ENCODE assay signal across 17 cellular contexts in the genomic region with DNA sequence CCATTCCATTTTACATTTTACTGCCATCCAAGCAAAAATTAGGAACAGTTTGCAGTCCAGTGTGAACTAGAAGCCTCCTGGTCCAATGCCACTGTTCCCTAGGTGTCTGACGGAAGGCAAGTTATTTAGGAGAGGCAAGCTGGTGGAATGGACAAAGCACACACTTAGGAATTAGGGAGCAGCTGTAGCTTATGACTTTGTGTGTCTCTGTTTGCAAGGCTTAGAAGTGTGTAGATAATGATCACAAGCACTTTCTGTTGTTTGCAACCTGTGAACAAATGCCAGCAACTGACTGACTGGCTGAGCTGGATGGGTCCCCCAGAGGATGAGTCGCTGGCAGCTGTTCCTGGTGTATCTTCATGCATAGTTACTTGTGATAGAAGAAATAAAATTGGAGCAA.
DNase-seq lines count a peak whose midpoint lies in the region; ATAC-seq and TF ChIP-seq lines count a peak whose summit lies in the region.
"Had no signal": no experiment of that assay in that cellular context is flagged by ENCODE, and none has a peak within 500 bp of the region (broad histone marks: within the 10 kb centered on the region; RNA-seq: fewer than 3 reads in every experiment).

No MANE protein-coding gene starts in this region.

- H2AFZ ChIP-seq in GM23338 (peak overlapping the region; percentile 32), hepatocyte (no peak overlapping the region)

- TF ChIP-seq CTCF in C4-2B (conservative IDR thresholded peaks at IDR 0.05) = no peak
- TF ChIP-seq CTCF in GM23338 (conservative IDR thresholded peaks at IDR 0.05; ENCODE audit: low read depth in 2 of 2) = no peak
- TF ChIP-seq CTCF in hepatocyte (IDR thresholded peaks at IDR 0.05; ENCODE audit: poor library complexity) = no peak

- intact Hi-C loops in cardiac septum (cut with DNase I) = no loop called here

- no peak overlapping the region for H3K27ac Mint-ChIP-seq in GM23338
- H3K27ac Mint-ChIP-seq: CD8-positive, alpha-beta memory T cell; HFFc6 had no signal

- DNase-seq in GM23338 (ENCODE audit: low spot score) (no peak), RKO (ENCODE audit: low spot score) (peak; percentile 1), hepatocyte (ENCODE audit: low spot score) (peak; percentile 8), cardiac septum (ENCODE audit: low spot score) (no peak), NCI-H446 treated with DMSO at 0.1 percent for 48 hours (lab: John Stamatoyannopoulos, UW) (no peak), mucosa of gallbladder (ENCODE audit: low spot score) (no peak)
- DNase-seq: Caco-2; CD8-positive, alpha-beta memory T cell; DMS79 treated with DMSO at 0.1 percent for 48 hours; EL; HCEC 1CT; HFFc6; IMR-90; KBM-7 had no signal

- no peaks in the 10 kb centered on the region for H3K4me1 Mint-ChIP-seq in GM23338
- H3K4me1 Mint-ChIP-seq: CD8-positive, alpha-beta memory T cell had no signal

- H3K79me2 ChIP-seq in GM23338 (replicated peaks; ENCODE audit: insufficient read depth) = no peaks in the 10 kb centered on the region
- H3K79me2 ChIP-seq in hepatocyte = no peaks in the 10 kb centered on the region

- peaks cover 4% of the 10 kb centered on the region for H3K27me3 Mint-ChIP-seq in GM23338 (ENCODE audit: insufficient read depth, low read depth, poor library complexity)

- no peaks in the 10 kb centered on the region for H3K36me3 ChIP-seq in GM23338 (ENCODE audit: insufficient read depth)
- no peaks in the 10 kb centered on the region for H3K36me3 ChIP-seq in hepatocyte (replicated peaks; ENCODE audit: insufficient read depth, low read depth)

- H3K9me3 ChIP-seq in hepatocyte (ENCODE audit: low read depth) = no peaks in the 10 kb centered on the region
- H3K9me3 ChIP-seq: A549, Caco-2 had no signal

- no peak overlapping the region for H3K4me2 ChIP-seq in GM23338
- H3K4me2 ChIP-seq in hepatocyte = no peak overlapping the region

- H3K27me3 ChIP-seq in GM23338 (ENCODE audit: insufficient read depth) (no peaks in the 10 kb centered on the region), hepatocyte (no peaks in the 10 kb centered on the region)

- 68% methylated on average over 2 of the region's 2 CpGs for WGBS in hepatocyte (ENCODE audit: low lambda C conversion rate, missing lambda C conversion rate)

- H4K20me1 ChIP-seq in GM23338 (replicated peaks; ENCODE audit: insufficient read depth) = no peaks in the 10 kb centered on the region
- H4K20me1 ChIP-seq in hepatocyte (ENCODE audit: insufficient read depth, poor library complexity, severe bottlenecking) = no peaks in the 10 kb centered on the region

- no peaks in the 10 kb centered on the region for H3F3A ChIP-seq in GM23338 (replicated peaks; ENCODE audit: low read depth)

- ATAC-seq in GM23338 = no peak
- no peak for ATAC-seq in GM21529 (IDR thresholded peaks at IDR 0.05; ENCODE audit: unreplicated experiment)
- ATAC-seq: A549 had no signal

- no peaks in the 10 kb centered on the region for H3K4me1 ChIP-seq in GM23338 (ENCODE audit: insufficient read depth)
- no peaks in the 10 kb centered on the region for H3K4me1 ChIP-seq in hepatocyte (ENCODE audit: insufficient read depth)
- H3K4me1 ChIP-seq: A549, Caco-2 had no signal

- H3K27ac ChIP-seq in C4-2B (peak overlapping the region; percentile 12; the same call in 1 of the 2 replicates), GM23338 (ENCODE audit: low read depth) (no peak overlapping the region), hepatocyte (no peak overlapping the region)
- H3K27ac ChIP-seq: A549 had no signal

- H3K9me3 Mint-ChIP-seq in GM23338 = no peaks in the 10 kb centered on the region; the same call in 2 of the 3 replicates
- H3K9me3 Mint-ChIP-seq: CD8-positive, alpha-beta memory T cell had no signal

- H3K36me3 Mint-ChIP-seq in GM23338 (ENCODE audit: low read depth) = no peaks in the 10 kb centered on the region; the same call in 2 of the 3 replicates

- peaks cover 4% of the 10 kb centered on the region for H3K9me2 ChIP-seq in GM23338 (ENCODE audit: insufficient read depth)
- no peaks in the 10 kb centered on the region for H3K9me2 ChIP-seq in hepatocyte (replicated peaks; ENCODE audit: insufficient read depth)

- no peak overlapping the region for H3K4me3 Mint-ChIP-seq in GM23338
- H3K4me3 Mint-ChIP-seq: CD8-positive, alpha-beta memory T cell; HFFc6 had no signal

- H3K4me3 ChIP-seq in GM23338 = no peak overlapping the region
- H3K4me3 ChIP-seq in hepatocyte = no peak overlapping the region
- H3K4me3 ChIP-seq: A549 had no signal

TF ChIP-seq in GM23338, 12 proteins besides CTCF, POLR2A, EP300 and RAD21 (continues in another document):
- TF ChIP-seq POLR2AphosphoS5 (IDR thresholded peaks at IDR 0.05; ENCODE audit: low read depth) = no peak
- TF ChIP-seq ZNF114 (CRISPR knock-in tag; IDR thresholded peaks at IDR 0.05) = no peak
- TF ChIP-seq STAT1 (IDR thresholded peaks at IDR 0.05; ENCODE audit: unreplicated experiment) = no peak
- no peak for TF ChIP-seq ZNF462 (CRISPR knock-in tag; IDR thresholded peaks at IDR 0.05)
- TF ChIP-seq ZNF331 (CRISPR knock-in tag; IDR thresholded peaks at IDR 0.05; ENCODE audit: low read depth) = no peak
- TF ChIP-seq CREB1 (CRISPR knock-in tag; IDR thresholded peaks at IDR 0.05; ENCODE audit: low read depth) = no peak
- no peak for TF ChIP-seq JUNB (IDR thresholded peaks at IDR 0.05; ENCODE audit: unreplicated experiment)
- TF ChIP-seq, protein P1, sequence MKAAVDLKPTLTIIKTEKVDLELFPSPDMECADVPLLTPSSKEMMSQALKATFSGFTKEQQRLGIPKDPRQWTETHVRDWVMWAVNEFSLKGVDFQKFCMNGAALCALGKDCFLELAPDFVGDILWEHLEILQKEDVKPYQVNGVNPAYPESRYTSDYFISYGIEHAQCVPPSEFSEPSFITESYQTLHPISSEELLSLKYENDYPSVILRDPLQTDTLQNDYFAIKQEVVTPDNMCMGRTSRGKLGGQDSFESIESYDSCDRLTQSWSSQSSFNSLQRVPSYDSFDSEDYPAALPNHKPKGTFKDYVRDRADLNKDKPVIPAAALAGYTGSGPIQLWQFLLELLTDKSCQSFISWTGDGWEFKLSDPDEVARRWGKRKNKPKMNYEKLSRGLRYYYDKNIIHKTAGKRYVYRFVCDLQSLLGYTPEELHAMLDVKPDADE (IDR thresholded peaks at IDR 0.05) = no peak
- no peak for TF ChIP-seq EZH2 (IDR thresholded peaks at IDR 0.05; ENCODE audit: low read depth, unreplicated experiment)

Comparison
In these comparisons a context has a peak if more than half of its experiments do, and no peak if none do; other contexts are left out.
1. DNase-seq: peak in RKO (single experiment) and hepatocyte (single experiment); none in GM23338 (single experiment), cardiac septum (single experiment), NCI-H446 treated with DMSO at 0.1 percent for 48 hours (single experiment) and mucosa of gallbladder (single experiment).